In genomic region chr2:68909793-68910674, GRCh38 we compare ENCODE assay signal across 8 cellular contexts. TPM values are rescaled to one million over a fixed set of nuclear protein-coding genes. Genes with fewer than 3 reads are reported as not detected.
A peak's percentile ranks its signal among the peaks of the same experiment; 100 is the strongest.
DNase-seq lines count a peak whose midpoint lies in the region; ATAC-seq and TF ChIP-seq lines count a peak whose summit lies in the region.

No MANE protein-coding gene starts in this region.

- H3K9me3 ChIP-seq in RWPE2 (ENCODE audit: severe bottlenecking) = no peaks in the 10 kb centered on the region
- H3K9me3 ChIP-seq in aorta (ENCODE audit: control insufficient read depth, low read length) = no peaks in the 10 kb centered on the region

- intact Hi-C loops in posterior cingulate gyrus (cut with DNase I) = loop anchor here (1.0 to 5.0 kb wide), 2 partner anchors 159 to 203 kb away; no protein-coding TSS in a partner anchor
- intact Hi-C loops in aorta (cut with DNase I) = loop anchor here (1.0 to 5.0 kb wide), 4 partner anchors 73 to 159 kb away; no protein-coding TSS in a partner anchor

- H3K4me1 ChIP-seq in RWPE2 (ENCODE audit: insufficient read depth, poor library complexity, severe bottlenecking) (peaks cover 6% of the 10 kb centered on the region), aorta (ENCODE audit: control insufficient read depth in 1 of 2, insufficient read depth in 2 of 2, low read length in 2 of 2) (peaks cover 0 to 6% of the 10 kb centered on the region in 2 donors)

- POLR2A ChIA-PET in BJ (lab: Charles Lee) = no interaction called here

- H3K4me3 ChIP-seq in BJ (ENCODE audit: low read depth, low read length) = no peak overlapping the region
- H3K4me3 ChIP-seq in RWPE2 (ENCODE audit: severe bottlenecking) = no peak overlapping the region
- H3K4me3 ChIP-seq in aorta (ENCODE audit: low read length in 2 of 2) = no peak overlapping the region

- H3K27me3 ChIP-seq in BJ (ENCODE audit: control insufficient read depth, insufficient read depth, low read length) = no peaks in the 10 kb centered on the region; the same call in 1 of the 2 replicates
- no peaks in the 10 kb centered on the region for H3K27me3 ChIP-seq in RWPE2 (ENCODE audit: insufficient read depth, poor library complexity, severe bottlenecking)
- no peaks in the 10 kb centered on the region for H3K27me3 ChIP-seq in aorta (ENCODE audit: control insufficient read depth in 1 of 2, insufficient read depth in 2 of 2, low read length in 1 of 2)

- H3K27ac ChIP-seq in RWPE2 (ENCODE audit: poor library complexity, severe bottlenecking) (no peak overlapping the region), aorta (ENCODE audit: low read depth in 1 of 2, low read length in 2 of 2) (no peak overlapping the region)

- H3K36me3 ChIP-seq in BJ (ENCODE audit: control insufficient read depth, insufficient read depth, low read length) (no peaks in the 10 kb centered on the region), RWPE2 (ENCODE audit: low read depth) (no peaks in the 10 kb centered on the region), aorta (ENCODE audit: control insufficient read depth in 1 of 2, insufficient read depth in 2 of 2, low read length in 1 of 2) (no peaks in the 10 kb centered on the region)

- CTCF ChIA-PET in BJ (lab: Yijun Ruan, JAX) = interaction anchor here (0.7 to 6.3 kb wide), 19 partner anchors 11 to 447 kb away, joined by 3 to 97 read pairs (median 5); no protein-coding TSS in a partner anchor

- TF ChIP-seq CTCF in BJ (IDR thresholded peaks at IDR 0.05; ENCODE audit: insufficient read depth, low read depth, low read length) = peak; percentile 93
- TF ChIP-seq CTCF in RWPE2 (IDR thresholded peaks at IDR 0.05; ENCODE audit: poor library complexity, severe bottlenecking) = peak; percentile 91

- 59 to 63% methylated on average over 3 of the region's 3 CpGs for WGBS in aorta, 2 donors

- DNase-seq in BJ (ENCODE audit: low read depth) (no peak), GM19240 (ENCODE audit: insufficient read length, low spot score) (peak; percentile 41), LoVo (ENCODE audit: low spot score) (peak; percentile 61), RWPE2 (ENCODE audit: low spot score) (no peak), foreskin melanocyte (peak; percentile 54), posterior cingulate gyrus (peak in 6 of 10 donors; percentile 43 to 90 (median 64)), aorta (peak; percentile 70 to 84)
- peak; percentile 51 for DNase-seq in activated T-helper 9 cell treated with anti-CD3 and anti-CD28 coated beads, Interleukin-2, amount 50 U/mL, for 16 hours (ENCODE audit: low read depth)

- ATAC-seq in RWPE2 (ENCODE audit: low read depth) (no peak), aorta (ENCODE audit: low FRiP score) (peak; percentile 80)

RNA-seq across cellular contexts. Expression of gene BMP10, which starts 38.8 kb away (rescaled TPM):
- not detected in 2 replicates for polyA plus RNA-seq in BJ (2011; rRNA removed)
- polyA minus RNA-seq in BJ (2011; rRNA and poly(A)+ RNA removed) = not detected in 2 replicates
- total RNA-seq in aorta = not detected
- not detected for polyA plus RNA-seq in aorta

RNA-seq across cellular contexts. Expression of gene GKN2, which starts 42.7 kb away (rescaled TPM):
- polyA plus RNA-seq in BJ (2011; rRNA removed) (not detected in 2 replicates), aorta (1 to 10 TPM; 1.5 to 1.9 TPM)
- polyA minus RNA-seq in BJ (2011; rRNA and poly(A)+ RNA removed) = not detected in 2 replicates
- total RNA-seq in aorta = not detected

Comparison
In these comparisons a context has a peak if more than half of its experiments do, and no peak if none do; other contexts are left out.
1. DNase-seq: peak in GM19240 (single experiment), LoVo (single experiment), activated T-helper 9 cell treated with anti-CD3 and anti-CD28 coated beads, Interleukin-2, amount 50 U/mL, for 16 hours (single experiment), foreskin melanocyte (single experiment), posterior cingulate gyrus (6 of 10) and aorta (2 of 2); none in BJ (single experiment) and RWPE2 (single experiment).